In genomic region chr9:82410306-82410705, GRCh38 we compare ENCODE assay signal across 9 cellular contexts.
DNase-seq lines count a peak whose midpoint lies in the region; ATAC-seq lines count a peak whose summit lies in the region.
"Had no signal": no experiment of that assay in that cellular context is flagged by ENCODE, and none has a peak within 500 bp of the region (broad histone marks: within the 10 kb centered on the region; RNA-seq: fewer than 3 reads in every experiment).

No MANE protein-coding gene starts in this region.

- no peaks in the 10 kb centered on the region for H3K79me1 ChIP-seq in trophoblast cell (ENCODE audit: low read length)

- no peak overlapping the region for H3K4me2 ChIP-seq in trophoblast cell (ENCODE audit: low read length)

- H2AK5ac ChIP-seq in trophoblast cell (ENCODE audit: low read length) = no peak overlapping the region

- H3K27ac ChIP-seq in trophoblast cell (ENCODE audit: low read depth, low read length) = no peak overlapping the region

- no peak overlapping the region for H2BK5ac ChIP-seq in trophoblast cell (ENCODE audit: low read depth, low read length, poor library complexity)

- H3K27me3 ChIP-seq in trophoblast cell (ENCODE audit: insufficient read depth, low read length) = no peaks in the 10 kb centered on the region

- no peak overlapping the region for H3K14ac ChIP-seq in trophoblast cell (ENCODE audit: low read length)

- H3K23ac ChIP-seq in trophoblast cell (ENCODE audit: low read length) = no peak overlapping the region

- H2BK120ac ChIP-seq in trophoblast cell (ENCODE audit: insufficient read depth, low read length, poor library complexity) = no peak overlapping the region

- no peak overlapping the region for H3K9ac ChIP-seq in trophoblast cell (ENCODE audit: low read length)

- H3K9me3 ChIP-seq in trophoblast cell (ENCODE audit: insufficient read depth, low read depth, low read length) = no peaks in the 10 kb centered on the region

- H4K8ac ChIP-seq in trophoblast cell (ENCODE audit: low read depth, low read length) = no peak overlapping the region

- no peak overlapping the region for H3K4ac ChIP-seq in trophoblast cell (ENCODE audit: low read depth, low read length)

- no peak overlapping the region for H4K91ac ChIP-seq in trophoblast cell (ENCODE audit: low read depth, low read length)

- no peak overlapping the region for H3K4me3 ChIP-seq in trophoblast cell (ENCODE audit: low read depth, low read length)

- peak; percentile 92 for ATAC-seq in HG02840 (IDR thresholded peaks at IDR 0.05; ENCODE audit: low FRiP score, unreplicated experiment)
- no peak for ATAC-seq in activated CD4-positive, CD25-positive, alpha-beta regulatory T cell treated with anti-CD3 and anti-CD28 coated beads, Interleukin-2, amount 50 U/mL, for 24 hours

- no peak overlapping the region for H4K12ac ChIP-seq in trophoblast cell (ENCODE audit: low read depth, low read length)

- H2AFZ ChIP-seq in trophoblast cell (ENCODE audit: insufficient read depth, low read length, poor library complexity) = no peak overlapping the region

- no peak overlapping the region for H2BK12ac ChIP-seq in trophoblast cell (ENCODE audit: low read length)

- no peaks in the 10 kb centered on the region for H3K79me2 ChIP-seq in trophoblast cell (ENCODE audit: control insufficient read depth, insufficient read depth, low read length, poor library complexity)

- no peaks in the 10 kb centered on the region for H3K36me3 ChIP-seq in trophoblast cell (ENCODE audit: control insufficient read depth in 1 of 2, insufficient read depth in 2 of 2, low read length in 2 of 2)

- peak; percentile 2 for DNase-seq in GM19238 (ENCODE audit: insufficient read length, low spot score)
- DNase-seq in NCI-H69 (lab: John Stamatoyannopoulos, UW) = peak; percentile 73
- DNase-seq in trophoblast cell = peak; percentile 11 to 56
- no peak for DNase-seq in HuH-7 (ENCODE audit: low spot score)
- DNase-seq in NCI-H774 (lab: John Stamatoyannopoulos, UW) = no peak
- no peak for DNase-seq in iPS-NIHi7 (ENCODE audit: extremely low spot score)
- DNase-seq: activated naive CD4-positive, alpha-beta T cell treated with anti-CD3 and anti-CD28 coated beads for 36 hours had no signal

- no peak overlapping the region for H3K18ac ChIP-seq in trophoblast cell (ENCODE audit: low read length)

- H3K4me1 ChIP-seq in trophoblast cell (ENCODE audit: control insufficient read depth in 1 of 2, insufficient read depth in 2 of 2, low read length in 2 of 2) = no peaks in the 10 kb centered on the region

Comparison
In these comparisons a context has a peak if more than half of its experiments do, and no peak if none do; other contexts are left out.
1. DNase-seq: peak in GM19238 (single experiment), NCI-H69 (single experiment) and trophoblast cell (2 of 2); none in HuH-7 (single experiment), NCI-H774 (single experiment) and iPS-NIHi7 (single experiment).